In genomic region chr17:17079761-17080160, GRCh38 we compare ENCODE assay signal across 1 cellular context.
TF ChIP-seq lines count a peak whose summit lies in the region.

No MANE protein-coding gene starts in this region.

TF ChIP-seq in WTC11, 78 proteins besides CTCF, POLR2A, EP300 and RAD21 (continued from another document):
- TF ChIP-seq PRRX2 (CRISPR knock-in tag; IDR thresholded peaks at IDR 0.05), result no peak
- TF ChIP-seq NR1H2 (CRISPR knock-in tag; IDR thresholded peaks at IDR 0.05), result no peak
- TF ChIP-seq SMAD3 (CRISPR knock-in tag; IDR thresholded peaks at IDR 0.05; ENCODE audit: borderline replicate concordance), result no peak
